ENCODE assay signal across 12 cellular contexts in genomic region chr14:75143761-75144527, GRCh38. TPM values are rescaled to one million over a fixed set of nuclear protein-coding genes. Genes with fewer than 3 reads are reported as not detected.
DNase-seq lines count a peak whose midpoint lies in the region; ATAC-seq and TF ChIP-seq lines count a peak whose summit lies in the region.
"Had no signal": no experiment of that assay in that cellular context is flagged by ENCODE, and none has a peak within 500 bp of the region (broad histone marks: within the 10 kb centered on the region; RNA-seq: fewer than 3 reads in every experiment).

No MANE protein-coding gene starts in this region.

- H3K4me1 ChIP-seq in H9 (ENCODE audit: insufficient read depth, low read length) (no peaks in the 10 kb centered on the region; the same call in 1 of the 2 replicates), ascending aorta (peaks cover 4 to 27% of the 10 kb centered on the region in 2 donors), lower lobe of right lung (peaks cover 92% of the 10 kb centered on the region)

- no peak overlapping the region for H3K23ac ChIP-seq in H9 (ENCODE audit: insufficient read length, low read depth, low read length)

- H3K23me2 ChIP-seq in H9 (ENCODE audit: insufficient read length, low read depth, low read length, poor library complexity, severe bottlenecking), result no peaks in the 10 kb centered on the region

- intact Hi-C loops in ascending aorta (cut with DNase I), result no loop called here
- intact Hi-C loops in lower lobe of right lung (cut with DNase I), result no loop called here

- no peaks in the 10 kb centered on the region for H3K79me1 ChIP-seq in H9 (ENCODE audit: insufficient read depth, low read depth, low read length, poor library complexity, severe bottlenecking)

- no peak overlapping the region for H2AK5ac ChIP-seq in H9 (ENCODE audit: insufficient read length, low read length)

- H3K4me3 ChIP-seq in ascending aorta (no peak overlapping the region), lower lobe of right lung (no peak overlapping the region)

- H4K20me1 ChIP-seq in H9 (ENCODE audit: control insufficient read depth, insufficient read depth, insufficient read length), result no peaks in the 10 kb centered on the region

- H2BK15ac ChIP-seq in H9 (ENCODE audit: low read depth, low read length), result no peak overlapping the region

- no peaks in the 10 kb centered on the region for H3K27me3 ChIP-seq in H9 (ENCODE audit: insufficient read depth, low read length)
- no peaks in the 10 kb centered on the region for H3K27me3 ChIP-seq in ascending aorta
- no peaks in the 10 kb centered on the region for H3K27me3 ChIP-seq in lower lobe of right lung (ENCODE audit: low read depth)

- no peak overlapping the region for H3K4ac ChIP-seq in H9 (ENCODE audit: low read depth, low read length)

- H2BK12ac ChIP-seq in H9 (ENCODE audit: insufficient read length, low read depth, low read length), result no peak overlapping the region

- H3K9me3 ChIP-seq in H9 (ENCODE audit: control insufficient read depth, low read depth, low read length), result no peaks in the 10 kb centered on the region
- H3K9me3 ChIP-seq in ascending aorta, result no peaks in the 10 kb centered on the region
- no peaks in the 10 kb centered on the region for H3K9me3 ChIP-seq in lower lobe of right lung

- TF ChIP-seq CTCF in H9 (conservative IDR thresholded peaks at IDR 0.05) (no peak), ascending aorta (IDR thresholded peaks at IDR 0.05) (no peak), lower lobe of right lung (IDR thresholded peaks at IDR 0.05) (no peak)

- peaks cover 0 to 10% of the 10 kb centered on the region in 2 donors for H3K36me3 ChIP-seq in ascending aorta
- peaks cover 29% of the 10 kb centered on the region for H3K36me3 ChIP-seq in lower lobe of right lung

- no peak overlapping the region for H2BK20ac ChIP-seq in H9 (ENCODE audit: low read depth, low read length, poor library complexity, severe bottlenecking)

- no peak overlapping the region for H4K91ac ChIP-seq in H9 (ENCODE audit: insufficient read length, low read depth, low read length)

- H3K18ac ChIP-seq in H9 (ENCODE audit: insufficient read length, low read depth, low read length), result no peak overlapping the region

- no peak for DNase-seq in H9
- DNase-seq in ascending aorta (ENCODE audit: low spot score in 2 of 2), result no peak
- no peak for DNase-seq in lower lobe of right lung
- DNase-seq in stimulated activated effector memory CD8-positive, alpha-beta T cell treated with anti-CD3 and anti-CD28 coated beads, Interleukin-12 subunit alpha, Interleukin-12 subunit beta, amount 100 ng/mL, for 72 hours (ENCODE audit: low spot score in 2 of 2), result no peak
- DNase-seq in mesenteric fat pad (ENCODE audit: low spot score), result no peak
- DNase-seq: IMR-90; NCI-H1417; PC-3; stimulated activated CD4-positive, alpha-beta T cell treated with anti-CD3 and anti-CD28 coated beads, Interleukin-1b, Interleukin-23, amount 100 ng/mL, for 48 hours; stimulated activated naive CD4-positive, alpha-beta T cell had no signal

- H3K56ac ChIP-seq in H9 (ENCODE audit: insufficient read length, low read depth, low read length), result no peak overlapping the region

- no peaks in the 10 kb centered on the region for H3K9me3 Mint-ChIP-seq in H9
- H3K9me3 Mint-ChIP-seq in stimulated activated effector memory CD8-positive, alpha-beta T cell treated with anti-CD3 and anti-CD28 coated beads, Interleukin-12 subunit alpha, Interleukin-12 subunit beta, amount 100 ng/mL, for 72 hours, result no peaks in the 10 kb centered on the region

- no peak overlapping the region for H2BK5ac ChIP-seq in H9 (ENCODE audit: insufficient read length, low read length)

- H3K14ac ChIP-seq in H9 (ENCODE audit: insufficient read depth, low read length), result no peak overlapping the region

- H3K27ac Mint-ChIP-seq in H9, result peak overlapping the region in 2 of 3 experiments; percentile 21 to 74; a peak in 1 of 7 replicates
- peak overlapping the region; percentile 50 for H3K27ac Mint-ChIP-seq in stimulated activated effector memory CD8-positive, alpha-beta T cell treated with anti-CD3 and anti-CD28 coated beads, Interleukin-12 subunit alpha, Interleukin-12 subunit beta, amount 100 ng/mL, for 72 hours

- no peak overlapping the region for H3T11ph ChIP-seq in H9 (ENCODE audit: low read length)

- no peak overlapping the region for H2AFZ ChIP-seq in H9 (ENCODE audit: low read length)

- no peak overlapping the region for H3K9ac ChIP-seq in H9 (ENCODE audit: extremely low read depth, insufficient read length, low read length)

- no peak for ATAC-seq in lower lobe of right lung
- no peak for ATAC-seq in stimulated activated effector memory CD8-positive, alpha-beta T cell treated with anti-CD3 and anti-CD28 coated beads, Interleukin-12 subunit alpha, Interleukin-12 subunit beta, amount 100 ng/mL, for 72 hours
- ATAC-seq in GM18517 (IDR thresholded peaks at IDR 0.05; ENCODE audit: unreplicated experiment), result no peak
- no peak for ATAC-seq in GM21737 (IDR thresholded peaks at IDR 0.05; ENCODE audit: unreplicated experiment)
- ATAC-seq: PC-3 had no signal

- no peaks in the 10 kb centered on the region for H3K27me3 Mint-ChIP-seq in H9 (ENCODE audit: low read depth)

- no CpG with 5 or more reads among the region's 9 CpGs for whole genome bisulfite sequencing in H9 (ENCODE audit: extremely low coverage, insufficient read length, low lambda C conversion rate)

- no peaks in the 10 kb centered on the region for H3K79me2 ChIP-seq in H9 (ENCODE audit: insufficient read depth, low read length)

- H3K27ac ChIP-seq in H9 (ENCODE audit: insufficient read length, low read depth, low read length) (no peak overlapping the region), ascending aorta (peak overlapping the region; percentile 41 to 47), lower lobe of right lung (peak overlapping the region; percentile 49)

- no peak overlapping the region for H2BK120ac ChIP-seq in H9 (ENCODE audit: low read depth, low read length, poor library complexity, severe bottlenecking)

- no peak overlapping the region for H4K5ac ChIP-seq in H9 (ENCODE audit: insufficient read length, low read depth, low read length)

- peaks cover 10 to 12% of the 10 kb centered on the region in 2 experiments for H3K4me1 Mint-ChIP-seq in H9
- peaks cover 39% of the 10 kb centered on the region for H3K4me1 Mint-ChIP-seq in stimulated activated effector memory CD8-positive, alpha-beta T cell treated with anti-CD3 and anti-CD28 coated beads, Interleukin-12 subunit alpha, Interleukin-12 subunit beta, amount 100 ng/mL, for 72 hours

- H3K4me2 ChIP-seq in H9 (ENCODE audit: insufficient read depth, insufficient read length, low read length), result no peak overlapping the region

- no peak overlapping the region for H4K8ac ChIP-seq in H9 (replicated peaks; ENCODE audit: insufficient read length, low read depth, low read length)

- no peak overlapping the region for H3K4me3 Mint-ChIP-seq in H9
- no peak overlapping the region for H3K4me3 Mint-ChIP-seq in stimulated activated effector memory CD8-positive, alpha-beta T cell treated with anti-CD3 and anti-CD28 coated beads, Interleukin-12 subunit alpha, Interleukin-12 subunit beta, amount 100 ng/mL, for 72 hours

- H3K36me3 Mint-ChIP-seq in H9 (ENCODE audit: insufficient read depth in 1 of 3, low read depth in 3 of 3), result peaks cover 6 to 25% (median 24%) of the 10 kb centered on the region in 3 experiments; a peak in 6 of 7 replicates
- H3K36me3 Mint-ChIP-seq in stimulated activated effector memory CD8-positive, alpha-beta T cell treated with anti-CD3 and anti-CD28 coated beads, Interleukin-12 subunit alpha, Interleukin-12 subunit beta, amount 100 ng/mL, for 72 hours, result peaks cover 63% of the 10 kb centered on the region

RNA-seq across cellular contexts. Expression of gene NEK9, which starts 17.1 kb away (rescaled TPM):
- 56.5 and 61.4 TPM in 2 replicates for total RNA-seq in H9 (2021)
- 116 TPM for total RNA-seq in ascending aorta
- total RNA-seq in lower lobe of right lung, result 97.7 TPM
- 105 TPM for total RNA-seq in mesenteric fat pad

RNA-seq across cellular contexts. Expression of gene TMED10, which starts 32.5 kb away (rescaled TPM):
- total RNA-seq in H9 (2021), result 176 and 180 TPM in 2 replicates
- total RNA-seq in ascending aorta, result 190 TPM
- total RNA-seq in lower lobe of right lung, result 286 TPM
- total RNA-seq in mesenteric fat pad, result 330 TPM
